ENCODE assay signal across 9 cellular contexts in genomic region chr4:56386091-56386490, GRCh38. TPM values are rescaled to one million over a fixed set of nuclear protein-coding genes. Genes with fewer than 3 reads are reported as not detected.
DNase-seq lines count a peak whose midpoint lies in the region; ATAC-seq and TF ChIP-seq lines count a peak whose summit lies in the region.
"Had no signal": no experiment of that assay in that cellular context is flagged by ENCODE, and none has a peak within 500 bp of the region (broad histone marks: within the 10 kb centered on the region; RNA-seq: fewer than 3 reads in every experiment).

No MANE protein-coding gene starts in this region.

- no peak for TF ChIP-seq EP300 in SK-N-SH (IDR thresholded peaks at IDR 0.05; ENCODE audit: borderline replicate concordance in 1 of 2, low read depth in 1 of 2, low read length in 1 of 2)

- no peak for ATAC-seq in SK-N-SH treated with all-trans-retinoic acid at 6 μM for 48 hours

- POLR2A ChIA-PET in SK-N-SH (lab: Yijun Ruan, JAX): interaction anchor here (0.8 kb wide), 1 partner anchor 13 kb away, joined by 3 read pairs; no protein-coding TSS in a partner anchor

- no peaks in the 10 kb centered on the region for H3K27me3 ChIP-seq in SK-N-SH (ENCODE audit: insufficient read depth)

- CTCF ChIA-PET in SK-N-SH (lab: Yijun Ruan, JAX): interaction anchor here (0.6 kb wide), 1 partner anchor 239 kb away, joined by 3 read pairs; no protein-coding TSS in a partner anchor

- peaks cover 0 to 12% of the 10 kb centered on the region in 2 experiments; a peak in 3 of 4 replicates for H3K4me1 ChIP-seq in SK-N-SH (ENCODE audit: control insufficient read depth in 1 of 2, insufficient read depth in 2 of 2, low read depth in 1 of 2, low read length in 1 of 2)

- TF ChIP-seq CTCF in SK-N-SH (IDR thresholded peaks at IDR 0.05) (no peak), VCaP (conservative IDR thresholded peaks at IDR 0.05) (no peak), fibroblast of the aortic adventitia (IDR thresholded peaks at IDR 0.05; ENCODE audit: insufficient read depth, low read length) (no peak)

- H3K27ac ChIP-seq in SK-N-SH (ENCODE audit: low read depth in 2 of 2, low read length in 1 of 2): peak overlapping the region; percentile 2 to 98; a peak in 3 of 4 replicates
- H3K27ac ChIP-seq in VCaP: peak overlapping the region; percentile 88
- peak overlapping the region in 4 of 21 experiments; percentile 89 to 97 (median 94) for H3K27ac ChIP-seq in skin epidermis

- H3K4me2 ChIP-seq in SK-N-SH: peak overlapping the region; percentile 81

- H3K36me3 ChIP-seq in SK-N-SH (replicated peaks in 1 of 2; ENCODE audit: control insufficient read depth in 1 of 2, insufficient read depth in 2 of 2, low read length in 1 of 2): peaks cover 5 to 23% of the 10 kb centered on the region in 2 experiments

- peak overlapping the region; percentile 38 to 90 for H3K4me3 ChIP-seq in SK-N-SH (ENCODE audit: low read depth in 2 of 2, low read length in 1 of 2)
- H3K4me3 ChIP-seq in fibroblast of the aortic adventitia (ENCODE audit: low read depth, low read length): peak overlapping the region; percentile 41
- peak overlapping the region in 6 of 7 experiments; percentile 55 to 84 (median 69) for H3K4me3 ChIP-seq in skin epidermis

- no peaks in the 10 kb centered on the region for H4K20me1 ChIP-seq in SK-N-SH (ENCODE audit: insufficient read depth)

- H3F3A ChIP-seq in SK-N-SH (replicated peaks; ENCODE audit: insufficient read depth): peaks cover 20% of the 10 kb centered on the region

- TF ChIP-seq RAD21 in SK-N-SH (IDR thresholded peaks at IDR 0.05; ENCODE audit: low read length): no peak

- H3K9me2 ChIP-seq in SK-N-SH: no peaks in the 10 kb centered on the region

- peak overlapping the region; percentile 88 for H2AFZ ChIP-seq in SK-N-SH (ENCODE audit: low read depth)

- peaks cover 40% of the 10 kb centered on the region for H3K79me2 ChIP-seq in SK-N-SH (ENCODE audit: insufficient read depth)

- 86% methylated on average over 4 of the region's 4 CpGs for WGBS in SK-N-SH (ENCODE audit: low lambda C conversion rate)

- H3K9ac ChIP-seq in SK-N-SH: peak overlapping the region; percentile 89; the same call in 1 of the 2 replicates

- H3K9me3 ChIP-seq in SK-N-SH: no peaks in the 10 kb centered on the region

- DNase-seq in SK-N-SH: no peak
- DNase-seq in fibroblast of the aortic adventitia (ENCODE audit: low read depth): no peak
- DNase-seq in epidermal melanocyte (ENCODE audit: insufficient read length, low spot score): no peak
- DNase-seq in effector CD4-positive, alpha-beta T cell: no peak
- DNase-seq in DMS153 treated with DMSO at 0.1 percent for 48 hours (lab: John Stamatoyannopoulos, UW; ENCODE audit: unreplicated experiment): no peak
- DNase-seq: stimulated activated CD4-positive, alpha-beta T cell treated with anti-CD3 and anti-CD28 coated beads, Interleukin-4, amount 100 ng/mL, for 24 hours had no signal

TF ChIP-seq in SK-N-SH, 30 proteins besides CTCF, POLR2A, EP300 and RAD21:
- TF ChIP-seq RCOR1 (IDR thresholded peaks at IDR 0.05; ENCODE audit: low read length): no peak

TF ChIP-seq in SK-N-SH treated with all-trans-retinoic acid at 6 μM for 48 hours, 23 proteins besides CTCF, POLR2A, EP300 and RAD21:
- TF ChIP-seq BACH2 (CRISPR knock-in tag; IDR thresholded peaks at IDR 0.05; ENCODE audit: borderline replicate concordance): no peak
- no peak for TF ChIP-seq OSR1 (CRISPR knock-in tag; IDR thresholded peaks at IDR 0.05)
- no peak for TF ChIP-seq ISL1 (CRISPR knock-in tag; IDR thresholded peaks at IDR 0.05)
- TF ChIP-seq ZNF8 (CRISPR knock-in tag; IDR thresholded peaks at IDR 0.05): no peak
- no peak for TF ChIP-seq SNAI2 (CRISPR knock-in tag; IDR thresholded peaks at IDR 0.05)
- TF ChIP-seq ZC3H10 (CRISPR knock-in tag; IDR thresholded peaks at IDR 0.05): no peak
- TF ChIP-seq, protein P1, sequence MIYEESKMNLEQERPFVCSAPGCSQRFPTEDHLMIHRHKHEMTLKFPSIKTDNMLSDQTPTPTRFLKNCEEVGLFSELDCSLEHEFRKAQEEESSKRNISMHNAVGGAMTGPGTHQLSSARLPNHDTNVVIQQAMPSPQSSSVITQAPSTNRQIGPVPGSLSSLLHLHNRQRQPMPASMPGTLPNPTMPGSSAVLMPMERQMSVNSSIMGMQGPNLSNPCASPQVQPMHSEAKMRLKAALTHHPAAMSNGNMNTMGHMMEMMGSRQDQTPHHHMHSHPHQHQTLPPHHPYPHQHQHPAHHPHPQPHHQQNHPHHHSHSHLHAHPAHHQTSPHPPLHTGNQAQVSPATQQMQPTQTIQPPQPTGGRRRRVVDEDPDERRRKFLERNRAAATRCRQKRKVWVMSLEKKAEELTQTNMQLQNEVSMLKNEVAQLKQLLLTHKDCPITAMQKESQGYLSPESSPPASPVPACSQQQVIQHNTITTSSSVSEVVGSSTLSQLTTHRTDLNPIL (CRISPR knock-in tag; IDR thresholded peaks at IDR 0.05; ENCODE audit: low read depth): no peak
- no peak for TF ChIP-seq PPARA (CRISPR knock-in tag; IDR thresholded peaks at IDR 0.05; ENCODE audit: borderline replicate concordance)
- TF ChIP-seq ZNF565 (CRISPR knock-in tag; conservative IDR thresholded peaks at IDR 0.05; ENCODE audit: low read depth): no peak
- TF ChIP-seq TOX (CRISPR knock-in tag; IDR thresholded peaks at IDR 0.05; ENCODE audit: borderline replicate concordance): no peak
- no peak for TF ChIP-seq TCF4 (CRISPR knock-in tag; IDR thresholded peaks at IDR 0.05; ENCODE audit: borderline replicate concordance)
- TF ChIP-seq ZNF70 (CRISPR knock-in tag; IDR thresholded peaks at IDR 0.05): no peak
- TF ChIP-seq, protein P2, sequence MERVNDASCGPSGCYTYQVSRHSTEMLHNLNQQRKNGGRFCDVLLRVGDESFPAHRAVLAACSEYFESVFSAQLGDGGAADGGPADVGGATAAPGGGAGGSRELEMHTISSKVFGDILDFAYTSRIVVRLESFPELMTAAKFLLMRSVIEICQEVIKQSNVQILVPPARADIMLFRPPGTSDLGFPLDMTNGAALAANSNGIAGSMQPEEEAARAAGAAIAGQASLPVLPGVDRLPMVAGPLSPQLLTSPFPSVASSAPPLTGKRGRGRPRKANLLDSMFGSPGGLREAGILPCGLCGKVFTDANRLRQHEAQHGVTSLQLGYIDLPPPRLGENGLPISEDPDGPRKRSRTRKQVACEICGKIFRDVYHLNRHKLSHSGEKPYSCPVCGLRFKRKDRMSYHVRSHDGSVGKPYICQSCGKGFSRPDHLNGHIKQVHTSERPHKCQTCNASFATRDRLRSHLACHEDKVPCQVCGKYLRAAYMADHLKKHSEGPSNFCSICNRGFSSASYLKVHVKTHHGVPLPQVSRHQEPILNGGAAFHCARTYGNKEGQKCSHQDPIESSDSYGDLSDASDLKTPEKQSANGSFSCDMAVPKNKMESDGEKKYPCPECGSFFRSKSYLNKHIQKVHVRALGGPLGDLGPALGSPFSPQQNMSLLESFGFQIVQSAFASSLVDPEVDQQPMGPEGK (CRISPR knock-in tag; IDR thresholded peaks at IDR 0.05; ENCODE audit: borderline replicate concordance): no peak
- TF ChIP-seq CSDC2 (CRISPR knock-in tag; IDR thresholded peaks at IDR 0.05): no peak

RNA-seq across cellular contexts. Expression of gene AASDH, which starts 1.2 kb away (rescaled TPM):
- 4.4 and 5.6 TPM in 2 replicates for polyA plus RNA-seq in SK-N-SH (2012; rRNA removed)
- polyA plus RNA-seq in SK-N-SH (2012; cell fraction: cytosol; rRNA removed): 5.4 and 6.2 TPM in 2 replicates
- polyA plus RNA-seq in SK-N-SH (2012; cell fraction: nucleus; rRNA removed): 6.8 and 10.5 TPM in 2 replicates
- 16.9 and 23.3 TPM in 2 replicates for total RNA-seq in fibroblast of the aortic adventitia (ENCODE audit: low replicate concordance)

RNA-seq across cellular contexts. Expression of gene PPAT, which starts 49.3 kb away (rescaled TPM):
- polyA plus RNA-seq in SK-N-SH (2012; rRNA removed): 7.4 and 9.5 TPM in 2 replicates
- 11.3 and 11.9 TPM in 2 replicates for polyA plus RNA-seq in SK-N-SH (2012; cell fraction: cytosol; rRNA removed)
- 4.8 and 9.3 TPM in 2 replicates for polyA plus RNA-seq in SK-N-SH (2012; cell fraction: nucleus; rRNA removed)
- total RNA-seq in fibroblast of the aortic adventitia (ENCODE audit: low replicate concordance): 13.7 and 18.4 TPM in 2 replicates

RNA-seq across cellular contexts. Expression of gene PAICS, which starts 50.0 kb away (rescaled TPM):
- polyA plus RNA-seq in SK-N-SH (2012; rRNA removed): 90.0 and 124 TPM in 2 replicates
- polyA plus RNA-seq in SK-N-SH (2012; cell fraction: cytosol; rRNA removed): 125 and 132 TPM in 2 replicates
- 48.7 and 102 TPM in 2 replicates for polyA plus RNA-seq in SK-N-SH (2012; cell fraction: nucleus; rRNA removed)
- 13.6 and 62.3 TPM in 2 replicates for total RNA-seq in fibroblast of the aortic adventitia (ENCODE audit: low replicate concordance)
